Comparison of ENCODE assay signal across 21 cellular contexts in genomic region chr7:7220821-7221220, GRCh38. TPM values are rescaled to one million over a fixed set of nuclear protein-coding genes. Genes with fewer than 3 reads are reported as not detected.
DNase-seq lines count a peak whose midpoint lies in the region; ATAC-seq and TF ChIP-seq lines count a peak whose summit lies in the region.
"Had no signal": no experiment of that assay in that cellular context is flagged by ENCODE, and none has a peak within 500 bp of the region (broad histone marks: within the 10 kb centered on the region; RNA-seq: fewer than 3 reads in every experiment).

No MANE protein-coding gene starts in this region.

- H3K27ac ChIP-seq in RWPE1 = peak overlapping the region; percentile 33; the same call in 1 of the 2 replicates
- H3K27ac ChIP-seq: suprapubic skin had no signal

- intact Hi-C loops in Calu3 (cut with micrococcal nuclease; ENCODE audit: unreplicated experiment) (no loop called here), natural killer cell (cut with micrococcal nuclease) (loop anchor here (5.0 kb wide), 2 partner anchors 36 to 39 kb away; partner anchors contain the start of gene C1GALT1)

- ATAC-seq in natural killer cell = no peak

- H3K36me3 Mint-ChIP-seq in Calu3 (ENCODE audit: insufficient read depth, unreplicated experiment) (peaks cover 26% of the 10 kb centered on the region), natural killer cell (peaks cover 18% of the 10 kb centered on the region)

- no TSS peak for BruUV-seq in Calu3 (replicated peaks; lab: Mats Ljungman, UMichigan)

- peak overlapping the region; percentile 4 for H3K27ac Mint-ChIP-seq in Calu3 (ENCODE audit: unreplicated experiment)
- peak overlapping the region; percentile 63 to 81 for H3K27ac Mint-ChIP-seq in natural killer cell
- H3K27ac Mint-ChIP-seq: activated CD4-positive, alpha-beta memory T cell treated with anti-CD3 and anti-CD28 coated beads for 36 hours; T-helper 1 cell treated with Interleukin-12 subunit alpha and Interleukin-12 subunit beta and Interleukin-4 antibody, amounts not matched to agents 30 μg/mL and 1 μg/mL, for 36 hours had no signal

- TF ChIP-seq CTCF in Calu3 (IDR thresholded peaks at IDR 0.05; ENCODE audit: unreplicated experiment) (no peak), RWPE1 (conservative IDR thresholded peaks at IDR 0.05; ENCODE audit: low read depth) (no peak), choroid plexus epithelial cell (conservative IDR thresholded peaks at IDR 0.05; ENCODE audit: low read depth, low read length) (no peak), natural killer cell (IDR thresholded peaks at IDR 0.05) (no peak)

- DNase-seq in Calu3 (no peak), RWPE1 (ENCODE audit: low spot score) (no peak), choroid plexus epithelial cell (ENCODE audit: low read depth) (peak; percentile 38), natural killer cell (no peak), HK-2 (ENCODE audit: unreplicated experiment) (no peak), medulla oblongata (ENCODE audit: extremely low spot score) (no peak), foreskin melanocyte (no peak), SW480 (ENCODE audit: low spot score) (no peak)
- DNase-seq: activated CD4-positive, alpha-beta memory T cell treated with anti-CD3 and anti-CD28 coated beads for 36 hours; activated naive CD4-positive, alpha-beta T cell treated with anti-CD3 and anti-CD28 coated beads, Interleukin-2, amount 50 U/mL, for 16 hours; activated T-cell treated with anti-CD3 and anti-CD28 coated beads, Interleukin-2, amount 50 U/mL, for 1 hour; left ventricle myocardium inferior; NCI-H1105 treated with DMSO at 0.1 percent for 48 hours; NCI-H526 treated with DMSO at 0.1 percent for 48 hours; nucleus accumbens; SHP77; stimulated activated CD4-positive, alpha-beta T cell treated with anti-CD3 and anti-CD28 coated beads, Interleukin-12 subunit alpha, Interleukin-12 subunit beta, amount 100 ng/mL, for 4 hours; stimulated activated CD8-positive, alpha-beta memory T cell treated with anti-CD3 and anti-CD28 coated beads, Interleukin-4, amount 100 ng/mL, for 48 hours had no signal

- CTCF ChIA-PET in Calu3 (lab: Charles Lee) = interaction anchor here (0.6 kb wide), 1 partner anchor 272 kb away, joined by 3 read pairs; no protein-coding TSS in a partner anchor
- CTCF ChIA-PET in RWPE1 (lab: Yijun Ruan, JAX) = no interaction called here

- POLR2A ChIA-PET in RWPE1 (lab: Yijun Ruan, JAX; ENCODE audit: low non-redundant PET) = no interaction called here

- H3K4me3 ChIP-seq in choroid plexus epithelial cell (ENCODE audit: low read depth, low read length) = no peak overlapping the region
- H3K4me3 ChIP-seq: left ventricle myocardium inferior, suprapubic skin had no signal

- H3K27me3 Mint-ChIP-seq in Calu3 (ENCODE audit: unreplicated experiment) = no peaks in the 10 kb centered on the region
- no peaks in the 10 kb centered on the region for H3K27me3 Mint-ChIP-seq in natural killer cell (ENCODE audit: low read depth in 2 of 2)
- H3K27me3 Mint-ChIP-seq: activated CD4-positive, alpha-beta memory T cell treated with anti-CD3 and anti-CD28 coated beads for 36 hours; brain had no signal

- H3K4me1 Mint-ChIP-seq in Calu3 (ENCODE audit: low read depth, unreplicated experiment) = peaks cover 18% of the 10 kb centered on the region
- H3K4me1 Mint-ChIP-seq in natural killer cell = peaks cover 54 to 61% of the 10 kb centered on the region in 2 donors

- H3K4me3 Mint-ChIP-seq in Calu3 (ENCODE audit: low read depth, unreplicated experiment) (no peak overlapping the region), natural killer cell (peak overlapping the region; percentile 41)
- H3K4me3 Mint-ChIP-seq: activated CD4-positive, alpha-beta memory T cell treated with anti-CD3 and anti-CD28 coated beads for 36 hours; brain; T-helper 1 cell treated with Interleukin-12 subunit alpha and Interleukin-12 subunit beta and Interleukin-4 antibody, amounts not matched to agents 30 μg/mL and 1 μg/mL, for 36 hours had no signal

- H3K9me3 Mint-ChIP-seq in Calu3 (ENCODE audit: low read depth, unreplicated experiment) (no peaks in the 10 kb centered on the region), natural killer cell (no peaks in the 10 kb centered on the region)
- H3K9me3 Mint-ChIP-seq: activated CD4-positive, alpha-beta memory T cell treated with anti-CD3 and anti-CD28 coated beads for 36 hours had no signal

RNA-seq across cellular contexts. Expression of gene C1GALT1, which starts 38.5 kb away (rescaled TPM):
- 92.2 and 97.0 TPM in 2 replicates for total RNA-seq in Calu3 (2022)
- 10 to 100 TPM; 54.5 to 64.5 (median 63.7) TPM for total RNA-seq in natural killer cell
